Comparison of ENCODE assay signal across 1 cellular context in the genomic region with DNA sequence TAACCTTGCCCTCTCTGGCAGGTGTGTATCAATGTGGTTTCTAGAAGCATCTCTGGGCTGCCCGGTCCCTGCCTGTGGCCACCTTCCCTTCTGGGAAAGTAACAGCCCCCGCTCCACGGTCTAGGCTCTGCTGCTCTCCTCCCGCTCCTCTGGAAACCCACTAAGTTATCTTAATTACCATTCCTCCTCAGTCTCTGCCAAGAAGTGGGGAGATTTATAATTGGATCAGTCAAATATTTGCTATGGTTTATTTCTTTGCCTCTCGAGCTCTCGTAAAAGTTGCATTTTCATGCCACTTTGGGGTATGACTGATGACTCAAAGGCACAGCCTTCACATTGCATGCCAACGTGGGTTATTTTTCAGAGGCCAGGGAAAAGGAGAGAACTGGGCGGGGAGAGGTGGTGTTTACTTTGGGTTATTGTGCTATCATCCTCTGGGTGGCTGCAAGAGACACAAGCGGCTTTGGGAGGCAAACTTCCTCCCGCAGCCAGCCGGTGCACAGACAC.
TF ChIP-seq lines count a peak whose summit lies in the region.

No MANE protein-coding gene starts in this region.

TF ChIP-seq in HEK293, 187 proteins besides CTCF, POLR2A, EP300 and RAD21 (continued from another document):
- TF ChIP-seq, protein P1, sequence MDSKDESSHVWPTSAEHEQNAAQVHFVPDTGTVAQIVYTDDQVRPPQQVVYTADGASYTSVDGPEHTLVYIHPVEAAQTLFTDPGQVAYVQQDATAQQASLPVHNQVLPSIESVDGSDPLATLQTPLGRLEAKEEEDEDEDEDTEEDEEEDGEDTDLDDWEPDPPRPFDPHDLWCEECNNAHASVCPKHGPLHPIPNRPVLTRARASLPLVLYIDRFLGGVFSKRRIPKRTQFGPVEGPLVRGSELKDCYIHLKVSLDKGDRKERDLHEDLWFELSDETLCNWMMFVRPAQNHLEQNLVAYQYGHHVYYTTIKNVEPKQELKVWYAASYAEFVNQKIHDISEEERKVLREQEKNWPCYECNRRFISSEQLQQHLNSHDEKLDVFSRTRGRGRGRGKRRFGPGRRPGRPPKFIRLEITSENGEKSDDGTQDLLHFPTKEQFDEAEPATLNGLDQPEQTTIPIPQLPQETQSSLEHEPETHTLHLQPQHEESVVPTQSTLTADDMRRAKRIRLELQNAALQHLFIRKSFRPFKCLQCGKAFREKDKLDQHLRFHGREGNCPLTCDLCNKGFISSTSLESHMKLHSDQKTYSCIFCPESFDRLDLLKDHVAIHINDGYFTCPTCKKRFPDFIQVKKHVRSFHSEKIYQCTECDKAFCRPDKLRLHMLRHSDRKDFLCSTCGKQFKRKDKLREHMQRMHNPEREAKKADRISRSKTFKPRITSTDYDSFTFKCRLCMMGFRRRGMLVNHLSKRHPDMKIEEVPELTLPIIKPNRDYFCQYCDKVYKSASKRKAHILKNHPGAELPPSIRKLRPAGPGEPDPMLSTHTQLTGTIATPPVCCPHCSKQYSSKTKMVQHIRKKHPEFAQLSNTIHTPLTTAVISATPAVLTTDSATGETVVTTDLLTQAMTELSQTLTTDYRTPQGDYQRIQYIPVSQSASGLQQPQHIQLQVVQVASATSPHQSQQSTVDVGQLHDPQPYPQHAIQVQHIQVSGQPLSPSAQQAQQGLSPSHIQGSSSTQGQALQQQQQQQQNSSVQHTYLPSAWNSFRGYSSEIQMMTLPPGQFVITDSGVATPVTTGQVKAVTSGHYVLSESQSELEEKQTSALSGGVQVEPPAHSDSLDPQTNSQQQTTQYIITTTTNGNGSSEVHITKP (tag by site-specific recombination; IDR thresholded peaks at IDR 0.05) = peak; percentile 87
- TF ChIP-seq, protein P2, sequence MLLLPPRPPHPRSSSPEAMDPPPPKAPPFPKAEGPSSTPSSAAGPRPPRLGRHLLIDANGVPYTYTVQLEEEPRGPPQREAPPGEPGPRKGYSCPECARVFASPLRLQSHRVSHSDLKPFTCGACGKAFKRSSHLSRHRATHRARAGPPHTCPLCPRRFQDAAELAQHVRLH (tag by site-specific recombination; IDR thresholded peaks at IDR 0.05) = peak; percentile 86
- TF ChIP-seq SP3 (tag by site-specific recombination; IDR thresholded peaks at IDR 0.05) = no peak
- peak; percentile 97 for TF ChIP-seq ZNF341 (tag by site-specific recombination; IDR thresholded peaks at IDR 0.05; ENCODE audit: low read depth)
- peak; percentile 92 for TF ChIP-seq WT1 (tag by site-specific recombination; IDR thresholded peaks at IDR 0.05)
- no peak for TF ChIP-seq ZNF23 (tag by site-specific recombination; IDR thresholded peaks at IDR 0.05; ENCODE audit: borderline replicate concordance)
- no peak for TF ChIP-seq ZNF791 (tag by site-specific recombination; IDR thresholded peaks at IDR 0.05)
- no peak for TF ChIP-seq ZSCAN23 (tag by site-specific recombination; IDR thresholded peaks at IDR 0.05)
- TF ChIP-seq, protein P3, sequence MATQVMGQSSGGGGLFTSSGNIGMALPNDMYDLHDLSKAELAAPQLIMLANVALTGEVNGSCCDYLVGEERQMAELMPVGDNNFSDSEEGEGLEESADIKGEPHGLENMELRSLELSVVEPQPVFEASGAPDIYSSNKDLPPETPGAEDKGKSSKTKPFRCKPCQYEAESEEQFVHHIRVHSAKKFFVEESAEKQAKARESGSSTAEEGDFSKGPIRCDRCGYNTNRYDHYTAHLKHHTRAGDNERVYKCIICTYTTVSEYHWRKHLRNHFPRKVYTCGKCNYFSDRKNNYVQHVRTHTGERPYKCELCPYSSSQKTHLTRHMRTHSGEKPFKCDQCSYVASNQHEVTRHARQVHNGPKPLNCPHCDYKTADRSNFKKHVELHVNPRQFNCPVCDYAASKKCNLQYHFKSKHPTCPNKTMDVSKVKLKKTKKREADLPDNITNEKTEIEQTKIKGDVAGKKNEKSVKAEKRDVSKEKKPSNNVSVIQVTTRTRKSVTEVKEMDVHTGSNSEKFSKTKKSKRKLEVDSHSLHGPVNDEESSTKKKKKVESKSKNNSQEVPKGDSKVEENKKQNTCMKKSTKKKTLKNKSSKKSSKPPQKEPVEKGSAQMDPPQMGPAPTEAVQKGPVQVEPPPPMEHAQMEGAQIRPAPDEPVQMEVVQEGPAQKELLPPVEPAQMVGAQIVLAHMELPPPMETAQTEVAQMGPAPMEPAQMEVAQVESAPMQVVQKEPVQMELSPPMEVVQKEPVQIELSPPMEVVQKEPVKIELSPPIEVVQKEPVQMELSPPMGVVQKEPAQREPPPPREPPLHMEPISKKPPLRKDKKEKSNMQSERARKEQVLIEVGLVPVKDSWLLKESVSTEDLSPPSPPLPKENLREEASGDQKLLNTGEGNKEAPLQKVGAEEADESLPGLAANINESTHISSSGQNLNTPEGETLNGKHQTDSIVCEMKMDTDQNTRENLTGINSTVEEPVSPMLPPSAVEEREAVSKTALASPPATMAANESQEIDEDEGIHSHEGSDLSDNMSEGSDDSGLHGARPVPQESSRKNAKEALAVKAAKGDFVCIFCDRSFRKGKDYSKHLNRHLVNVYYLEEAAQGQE (tag by site-specific recombination; IDR thresholded peaks at IDR 0.05) = no peak
- TF ChIP-seq ZNF133 (tag by site-specific recombination; IDR thresholded peaks at IDR 0.05) = no peak
- TF ChIP-seq RBAK (tag by site-specific recombination; IDR thresholded peaks at IDR 0.05) = no peak
- TF ChIP-seq ZNF76 (tag by site-specific recombination; IDR thresholded peaks at IDR 0.05; ENCODE audit: borderline replicate concordance, low read depth) = no peak
- no peak for TF ChIP-seq ZNF777 (tag by site-specific recombination; IDR thresholded peaks at IDR 0.05; ENCODE audit: borderline replicate concordance)
- TF ChIP-seq ZFP37 (tag by site-specific recombination; IDR thresholded peaks at IDR 0.05) = no peak
- peak; percentile 91 for TF ChIP-seq HOXD13 (CRISPR knock-in tag; IDR thresholded peaks at IDR 0.05; ENCODE audit: borderline replicate concordance)
- TF ChIP-seq, protein P4, sequence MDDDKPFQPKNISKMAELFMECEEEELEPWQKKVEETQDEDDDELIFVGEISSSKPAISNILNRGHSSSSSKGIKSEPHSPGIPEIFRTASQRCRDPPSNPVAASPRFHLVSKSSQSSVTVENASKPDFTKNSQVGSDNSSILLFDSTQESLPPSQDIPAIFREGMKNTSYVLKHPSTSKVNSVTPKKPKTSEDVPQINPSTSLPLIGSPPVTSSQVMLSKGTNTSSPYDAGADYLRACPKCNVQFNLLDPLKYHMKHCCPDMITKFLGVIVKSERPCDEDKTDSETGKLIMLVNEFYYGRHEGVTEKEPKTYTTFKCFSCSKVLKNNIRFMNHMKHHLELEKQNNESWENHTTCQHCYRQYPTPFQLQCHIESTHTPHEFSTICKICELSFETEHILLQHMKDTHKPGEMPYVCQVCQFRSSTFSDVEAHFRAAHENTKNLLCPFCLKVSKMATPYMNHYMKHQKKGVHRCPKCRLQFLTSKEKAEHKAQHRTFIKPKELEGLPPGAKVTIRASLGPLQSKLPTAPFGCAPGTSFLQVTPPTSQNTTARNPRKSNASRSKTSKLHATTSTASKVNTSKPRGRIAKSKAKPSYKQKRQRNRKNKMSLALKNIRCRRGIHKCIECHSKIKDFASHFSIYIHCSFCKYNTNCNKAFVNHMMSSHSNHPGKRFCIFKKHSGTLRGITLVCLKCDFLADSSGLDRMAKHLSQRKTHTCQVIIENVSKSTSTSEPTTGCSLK (tag by site-specific recombination; IDR thresholded peaks at IDR 0.05) = no peak
- TF ChIP-seq PRDM1 (tag by site-specific recombination; IDR thresholded peaks at IDR 0.05) = no peak
